In the genomic region with DNA sequence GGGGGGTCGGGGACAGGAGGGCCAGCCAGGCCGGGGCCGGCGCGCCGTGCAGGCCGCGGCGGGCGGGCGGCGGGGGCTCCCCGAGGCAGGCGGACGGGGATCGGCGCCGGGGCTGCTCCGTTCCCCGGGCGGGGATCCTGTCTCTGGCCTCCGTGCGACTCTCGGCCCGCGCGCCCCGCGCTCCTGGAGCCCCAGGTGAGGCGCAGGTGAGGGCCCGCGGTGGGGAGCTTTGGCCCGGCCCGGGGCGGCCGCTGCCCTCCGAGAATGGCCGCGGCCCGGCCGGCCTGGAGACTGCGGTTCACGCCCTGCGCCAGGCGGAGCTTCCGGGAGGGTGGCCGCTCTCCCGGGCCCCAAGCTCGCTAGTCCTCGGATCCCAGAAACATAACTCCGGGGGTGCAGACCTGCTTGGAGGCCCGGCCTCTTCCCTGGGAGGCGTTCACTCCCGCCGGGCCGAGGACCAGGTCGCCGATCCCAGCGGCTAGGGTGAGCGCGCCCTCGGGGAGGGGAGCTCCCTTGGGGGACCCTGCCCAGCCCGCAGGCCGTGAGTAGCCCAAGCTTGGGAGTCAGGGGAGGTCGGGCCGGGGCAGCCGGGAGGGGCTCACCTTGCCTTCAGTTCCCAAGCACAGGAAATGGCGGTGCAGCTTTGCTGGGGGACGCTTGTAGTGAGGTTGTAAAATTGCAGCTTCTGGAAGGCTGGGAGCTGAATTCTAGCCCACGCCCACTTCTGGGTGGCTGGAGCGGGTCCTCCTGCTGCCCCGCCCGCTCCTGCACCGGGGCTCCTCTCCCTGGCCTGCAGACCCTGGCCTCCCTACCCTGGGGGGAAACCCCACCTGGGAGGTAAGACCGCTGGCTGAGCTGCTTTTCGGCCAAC, we compare ENCODE assay signal across 9 cellular contexts. TPM values are rescaled to one million over a fixed set of nuclear protein-coding genes. Genes with fewer than 3 reads are reported as not detected.
A peak's percentile ranks its signal among the peaks of the same experiment; 100 is the strongest.
DNase-seq lines count a peak whose midpoint lies in the region; ATAC-seq and TF ChIP-seq lines count a peak whose summit lies in the region.
"Had no signal": no experiment of that assay in that cellular context is flagged by ENCODE, and none has a peak within 500 bp of the region (broad histone marks: within the 10 kb centered on the region; RNA-seq: fewer than 3 reads in every experiment).

No MANE protein-coding gene starts in this region.

- no peak overlapping the region for H3K27ac Mint-ChIP-seq in stimulated activated naive B cell treated with anti-CD40 and anti-IgM and Interleukin-4, amounts not matched to agents 10 μg/mL and 1 μg/mL and 100 μg/mL, for 72 hours

- H3K4me1 Mint-ChIP-seq in stimulated activated naive B cell treated with anti-CD40 and anti-IgM and Interleukin-4, amounts not matched to agents 10 μg/mL and 1 μg/mL and 100 μg/mL, for 72 hours: peaks cover 3 to 11% of the 10 kb centered on the region in 2 donors

- intact Hi-C loops in breast epithelium (cut with DNase I; ENCODE audit: low total_unique reads): no loop called here

- TF ChIP-seq CTCF in breast epithelium (IDR thresholded peaks at IDR 0.05) (no peak), kidney epithelial cell (IDR thresholded peaks at IDR 0.05; ENCODE audit: insufficient read depth, low read length, poor library complexity, severe bottlenecking) (no peak)

- H3K4me3 Mint-ChIP-seq in stimulated activated naive B cell treated with anti-CD40 and anti-IgM and Interleukin-4, amounts not matched to agents 10 μg/mL and 1 μg/mL and 100 μg/mL, for 72 hours: peak overlapping the region; percentile 70

- TF ChIP-seq POLR2A in breast epithelium (IDR thresholded peaks at IDR 0.05): no peak

- peaks cover 4 to 20% of the 10 kb centered on the region in 2 donors for H3K36me3 Mint-ChIP-seq in stimulated activated naive B cell treated with anti-CD40 and anti-IgM and Interleukin-4, amounts not matched to agents 10 μg/mL and 1 μg/mL and 100 μg/mL, for 72 hours

- H3K4me3 ChIP-seq in breast epithelium (peak overlapping the region; percentile 62 to 86 (median 77)), kidney epithelial cell (ENCODE audit: low read depth, low read length) (peak overlapping the region; percentile 88)

- no peaks in the 10 kb centered on the region for H3K9me3 Mint-ChIP-seq in stimulated activated naive B cell treated with anti-CD40 and anti-IgM and Interleukin-4, amounts not matched to agents 10 μg/mL and 1 μg/mL and 100 μg/mL, for 72 hours

- H3K27ac ChIP-seq in breast epithelium: peak overlapping the region; percentile 61 to 85

- H3K27me3 Mint-ChIP-seq in stimulated activated naive B cell treated with anti-CD40 and anti-IgM and Interleukin-4, amounts not matched to agents 10 μg/mL and 1 μg/mL and 100 μg/mL, for 72 hours: peaks cover 18 to 35% of the 10 kb centered on the region in 2 donors

- peak; percentile 45 to 47 for ATAC-seq in stimulated activated naive B cell treated with anti-CD40 and anti-IgM and Interleukin-4, amounts not matched to agents 10 μg/mL and 1 μg/mL and 100 μg/mL, for 72 hours (replicated peaks)
- no peak for ATAC-seq in HG02973 (IDR thresholded peaks at IDR 0.05; ENCODE audit: unreplicated experiment)

- H3K9me3 ChIP-seq in breast epithelium: no peaks in the 10 kb centered on the region

- H3K27me3 ChIP-seq in breast epithelium: no peaks in the 10 kb centered on the region
- no peaks in the 10 kb centered on the region for H3K27me3 ChIP-seq in kidney epithelial cell (ENCODE audit: control insufficient read depth, insufficient read depth, low read length)

- H3K4me1 ChIP-seq in breast epithelium: peaks cover 5 to 6% of the 10 kb centered on the region in 2 donors

- DNase-seq in DMS 273 (lab: John Stamatoyannopoulos, UW; ENCODE audit: unreplicated experiment): peak; percentile 66
- DNase-seq in DMS 273 treated with DMSO at 0.1 percent for 48 hours (lab: John Stamatoyannopoulos, UW): no peak
- peak; percentile 18 for DNase-seq in NCI-H1048 (lab: John Stamatoyannopoulos, UW)
- DNase-seq in breast epithelium (ENCODE audit: low spot score in 2 of 2): no peak
- DNase-seq in kidney epithelial cell (ENCODE audit: low read depth): no peak
- no peak for DNase-seq in stimulated activated naive B cell treated with anti-CD40 and anti-IgM and Interleukin-4, amounts not matched to agents 10 μg/mL and 1 μg/mL and 100 μg/mL, for 72 hours
- DNase-seq in cortex of kidney (lab: John Stamatoyannopoulos, UW): no peak

- H3K36me3 ChIP-seq in breast epithelium: no peaks in the 10 kb centered on the region
- no peaks in the 10 kb centered on the region for H3K36me3 ChIP-seq in kidney epithelial cell (ENCODE audit: control insufficient read depth, insufficient read depth, low read length)

RNA-seq across cellular contexts. Expression of a gene that starts 0.7 kb away (rescaled TPM):
- total RNA-seq in breast epithelium (10 to 100 TPM; 13.9 to 18.1 (median 15.1) TPM), kidney epithelial cell (47.2 and 48.0 TPM in 2 replicates)

RNA-seq across cellular contexts. Expression of a gene that starts 20.2 kb away (rescaled TPM):
- total RNA-seq in breast epithelium: 10 to 100 TPM; 35.4 to 39.8 (median 36.7) TPM
- total RNA-seq in kidney epithelial cell: 72.4 and 93.2 TPM in 2 replicates

RNA-seq across cellular contexts. Expression of a gene that starts 40.9 kb away (rescaled TPM):
- total RNA-seq in breast epithelium: not detected
- not detected in 2 replicates for total RNA-seq in kidney epithelial cell
- total RNA-seq: subcutaneous adipose tissue had no signal

Comparison
In these comparisons a context has a peak if more than half of its experiments do, and no peak if none do; other contexts are left out.
1. DNase-seq: peak in DMS 273 (single experiment) and NCI-H1048 (single experiment); none in DMS 273 treated with DMSO at 0.1 percent for 48 hours (single experiment), breast epithelium (0 of 2), kidney epithelial cell (single experiment), stimulated activated naive B cell treated with anti-CD40 and anti-IgM and Interleukin-4, amounts not matched to agents 10 μg/mL and 1 μg/mL and 100 μg/mL, for 72 hours (single experiment) and cortex of kidney (single experiment).